9 cellular contexts compared by ENCODE assay signal in the genomic region with DNA sequence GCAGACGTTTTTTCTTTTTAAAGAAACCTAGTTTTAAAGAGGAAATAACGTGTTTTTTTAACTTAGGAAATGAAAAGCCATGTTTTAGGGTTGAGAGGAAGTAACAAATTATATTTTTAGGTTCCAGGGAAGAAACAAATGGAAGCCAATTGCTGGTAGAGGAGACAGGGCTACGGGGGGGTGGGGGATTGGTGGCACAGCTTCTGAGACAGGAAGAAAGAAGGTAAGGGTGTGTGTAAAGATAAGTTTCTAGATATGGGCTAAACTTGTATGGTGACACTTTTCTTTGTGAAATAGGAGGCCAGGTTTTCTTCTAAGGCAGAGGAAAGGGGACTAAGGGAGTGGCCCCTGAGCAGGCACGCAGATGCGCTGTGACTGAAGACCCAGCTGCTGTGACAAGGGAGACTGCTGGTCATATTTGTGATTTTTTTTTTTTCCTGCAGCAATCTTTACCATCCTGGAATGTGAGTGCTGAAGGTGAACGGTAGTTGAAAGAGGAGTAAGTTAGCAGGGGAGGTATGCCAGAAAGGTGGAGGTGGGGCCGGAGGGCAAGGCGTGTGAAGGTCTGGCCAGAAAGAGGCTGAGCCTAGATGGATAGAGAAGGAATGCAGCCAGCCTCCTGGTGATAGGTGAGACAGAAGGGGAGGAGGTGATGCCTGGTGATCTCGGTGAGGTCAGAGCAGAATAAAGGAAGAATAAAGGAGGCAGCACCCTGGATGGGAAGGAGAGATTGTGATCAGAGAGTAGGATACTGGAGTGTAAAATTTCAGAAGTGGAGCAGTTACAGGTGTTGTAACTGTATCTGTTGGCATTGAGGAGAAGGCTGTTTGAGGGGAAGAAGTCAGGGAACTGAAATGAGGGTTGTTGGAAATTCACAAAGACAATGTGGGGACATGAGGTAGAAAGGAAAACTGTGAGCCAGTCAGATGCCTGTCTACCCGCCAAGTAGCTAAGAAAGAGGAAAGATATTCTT. TPM values are rescaled to one million over a fixed set of nuclear protein-coding genes. Genes with fewer than 3 reads are reported as not detected.
DNase-seq lines count a peak whose midpoint lies in the region; ATAC-seq and TF ChIP-seq lines count a peak whose summit lies in the region.
"Had no signal": no experiment of that assay in that cellular context is flagged by ENCODE, and none has a peak within 500 bp of the region (broad histone marks: within the 10 kb centered on the region; RNA-seq: fewer than 3 reads in every experiment).

No MANE protein-coding gene starts in this region.

- no peaks in the 10 kb centered on the region for H3K9me3 ChIP-seq in OCI-LY1 (ENCODE audit: low read length)

- peak overlapping the region; percentile 94 for H3K4me3 Mint-ChIP-seq in Calu3 (ENCODE audit: low read depth, unreplicated experiment)
- H3K4me3 Mint-ChIP-seq in natural killer cell treated with Interleukin-12 subunit alpha and Interleukin-12 subunit beta and Interleukin-15 and Interleukin-18, amount 100 ng/mL, for 72 hours: peak overlapping the region; percentile 97

- peaks cover 20% of the 10 kb centered on the region for H3K4me1 Mint-ChIP-seq in Calu3 (ENCODE audit: low read depth, unreplicated experiment)
- H3K4me1 Mint-ChIP-seq in natural killer cell treated with Interleukin-12 subunit alpha and Interleukin-12 subunit beta and Interleukin-15 and Interleukin-18, amount 100 ng/mL, for 72 hours (ENCODE audit: low read depth in 2 of 2): peaks cover 23% of the 10 kb centered on the region in 2 donors

- CTCF ChIA-PET in Calu3 (lab: Charles Lee): no interaction called here

- no peak for DNase-seq in Calu3
- DNase-seq in coronary artery (ENCODE audit: low spot score): no peak
- no peak for DNase-seq in natural killer cell treated with Interleukin-12 subunit alpha and Interleukin-12 subunit beta and Interleukin-15 and Interleukin-18, amount 100 ng/mL, for 72 hours (ENCODE audit: low spot score)
- no peak for DNase-seq in SKM-1 treated with dmso at 0.1 percent for 144 hours (lab: John Stamatoyannopoulos, UW; ENCODE audit: unreplicated experiment)
- no peak for DNase-seq in putamen (ENCODE audit: low spot score)
- no peak for DNase-seq in DMS 273 treated with DMSO at 0.1 percent for 48 hours (lab: John Stamatoyannopoulos, UW)
- DNase-seq: stimulated activated naive CD4-positive, alpha-beta T cell treated with Interleukin-2 at 50 U/mL for 16 hours had no signal

- no peaks in the 10 kb centered on the region for H3K27me3 ChIP-seq in OCI-LY1 (ENCODE audit: insufficient read depth, low read length)

- no peaks in the 10 kb centered on the region for H3K9me2 ChIP-seq in OCI-LY1 (ENCODE audit: low read depth, low read length)

- no peaks in the 10 kb centered on the region for H4K20me1 ChIP-seq in OCI-LY1 (ENCODE audit: insufficient read depth, low read length)

- H3K9me3 Mint-ChIP-seq in Calu3 (ENCODE audit: low read depth, unreplicated experiment): no peaks in the 10 kb centered on the region
- no peaks in the 10 kb centered on the region for H3K9me3 Mint-ChIP-seq in natural killer cell treated with Interleukin-12 subunit alpha and Interleukin-12 subunit beta and Interleukin-15 and Interleukin-18, amount 100 ng/mL, for 72 hours

- H3K9ac ChIP-seq in OCI-LY1 (ENCODE audit: low read length): no peak overlapping the region

- H2AFZ ChIP-seq in OCI-LY1 (ENCODE audit: low read length): no peak overlapping the region

- H3K27ac ChIP-seq in OCI-LY1 (ENCODE audit: low read depth, low read length, poor library complexity, severe bottlenecking): no peak overlapping the region
- H3K27ac ChIP-seq in coronary artery: peak overlapping the region in 1 of 2 donors; percentile 10

- peaks cover 25% of the 10 kb centered on the region for H3K36me3 Mint-ChIP-seq in Calu3 (ENCODE audit: insufficient read depth, unreplicated experiment)
- H3K36me3 Mint-ChIP-seq in natural killer cell treated with Interleukin-12 subunit alpha and Interleukin-12 subunit beta and Interleukin-15 and Interleukin-18, amount 100 ng/mL, for 72 hours: peaks cover 15% of the 10 kb centered on the region

- H3F3A ChIP-seq in OCI-LY1 (ENCODE audit: insufficient read depth, low read length): no peaks in the 10 kb centered on the region

- peaks cover 9% of the 10 kb centered on the region for H3K4me1 ChIP-seq in OCI-LY1 (ENCODE audit: insufficient read depth, low read length, severe bottlenecking)

- H3K36me3 ChIP-seq in OCI-LY1 (ENCODE audit: insufficient read depth, low read length): no peaks in the 10 kb centered on the region

- H3K27ac Mint-ChIP-seq in Calu3 (ENCODE audit: unreplicated experiment): no peak overlapping the region
- H3K27ac Mint-ChIP-seq in natural killer cell treated with Interleukin-12 subunit alpha and Interleukin-12 subunit beta and Interleukin-15 and Interleukin-18, amount 100 ng/mL, for 72 hours: peak overlapping the region; percentile 92 to 94

- H3K79me2 ChIP-seq in OCI-LY1 (ENCODE audit: insufficient read depth, low read length): no peaks in the 10 kb centered on the region

- H3K27me3 Mint-ChIP-seq in Calu3 (ENCODE audit: unreplicated experiment): no peaks in the 10 kb centered on the region
- no peaks in the 10 kb centered on the region for H3K27me3 Mint-ChIP-seq in natural killer cell treated with Interleukin-12 subunit alpha and Interleukin-12 subunit beta and Interleukin-15 and Interleukin-18, amount 100 ng/mL, for 72 hours

- BruUV-seq in Calu3 (replicated peaks; lab: Mats Ljungman, UMichigan): no TSS peak

- ATAC-seq in natural killer cell treated with Interleukin-12 subunit alpha and Interleukin-12 subunit beta and Interleukin-15 and Interleukin-18, amount 100 ng/mL, for 72 hours: no peak
- ATAC-seq in GM18907 (IDR thresholded peaks at IDR 0.05; ENCODE audit: unreplicated experiment): no peak

- H3K4me3 ChIP-seq in OCI-LY1 (ENCODE audit: low read depth, low read length, poor library complexity, severe bottlenecking) (peak overlapping the region; percentile 79), coronary artery (peak overlapping the region; percentile 76)

- intact Hi-C loops in Calu3 (cut with micrococcal nuclease; ENCODE audit: unreplicated experiment): no loop called here

- H3K4me2 ChIP-seq in OCI-LY1 (ENCODE audit: low read length): peak overlapping the region; percentile 96

- TF ChIP-seq CTCF in Calu3 (IDR thresholded peaks at IDR 0.05; ENCODE audit: unreplicated experiment) (no peak), OCI-LY1 (IDR thresholded peaks at IDR 0.05; ENCODE audit: low read length) (no peak), coronary artery (IDR thresholded peaks at IDR 0.05) (no peak)

RNA-seq across cellular contexts. Expression of a gene that starts 1.7 kb away (rescaled TPM):
- 17.8 and 21.5 TPM in 2 replicates for total RNA-seq in Calu3 (2022)
- total RNA-seq in natural killer cell treated with Interleukin-12 subunit alpha and Interleukin-12 subunit beta and Interleukin-15 and Interleukin-18, amount 100 ng/mL, for 72 hours: 10 to 100 TPM; 22.0 to 23.0 TPM

RNA-seq across cellular contexts. Expression of a gene that starts 32.0 kb away (rescaled TPM):
- total RNA-seq in Calu3 (2022): 5.0 and 6.3 TPM in 2 replicates
- total RNA-seq in natural killer cell treated with Interleukin-12 subunit alpha and Interleukin-12 subunit beta and Interleukin-15 and Interleukin-18, amount 100 ng/mL, for 72 hours: 1 to 10 TPM; 7.0 to 7.2 TPM
